28 cellular contexts compared by ENCODE assay signal in the genomic region with DNA sequence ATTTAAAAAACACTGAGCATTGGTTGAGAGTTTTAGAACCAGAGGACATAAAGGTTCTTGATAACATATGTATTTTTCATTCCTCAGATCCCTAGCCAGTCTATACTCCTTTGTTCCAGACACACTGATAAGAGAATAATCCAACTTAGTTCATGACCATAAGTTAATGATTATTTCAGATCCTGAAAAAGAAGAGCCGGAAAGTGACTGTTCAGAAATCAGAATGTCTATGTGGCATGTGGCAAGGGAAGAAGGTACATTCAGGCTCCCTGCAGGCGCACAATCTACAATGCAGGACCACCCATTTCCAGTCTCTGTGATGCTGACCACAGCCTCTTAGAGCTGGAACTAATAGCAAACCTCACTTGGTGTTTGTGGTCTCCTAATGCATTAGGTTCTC.
"Had no signal": no experiment of that assay in that cellular context is flagged by ENCODE, and none has a peak within 500 bp of the region (broad histone marks: within the 10 kb centered on the region; RNA-seq: fewer than 3 reads in every experiment).

No MANE protein-coding gene starts in this region.

- H3K4me3 Mint-ChIP-seq: dendritic cell treated with granulocyte-macrophage colony-stimulating factor and Interleukin-4, amounts not matched to agents 40 ng/mL and 50 ng/mL, for 4 days; effector memory CD8-positive, alpha-beta T cell; endodermal cell; mesothelial cell of epicardium had no signal

- H3K27me3 ChIP-seq: colonic mucosa, esophagus squamous epithelium, gastrocnemius medialis, heart right ventricle, left lung had no signal

- H3K4me3 ChIP-seq: colonic mucosa, esophagus squamous epithelium, gastrocnemius medialis, heart right ventricle, left lung, lower lobe of right lung, mucosa of descending colon had no signal

- H3K36me3 ChIP-seq: colonic mucosa, esophagus squamous epithelium, gastrocnemius medialis, heart right ventricle, left lung, lower lobe of right lung had no signal

- H3K4me1 ChIP-seq: colonic mucosa, esophagus squamous epithelium, gastrocnemius medialis, heart right ventricle, left lung, lower lobe of right lung had no signal

- ATAC-seq: effector memory CD8-positive, alpha-beta T cell; esophagus mucosa; gastrocnemius medialis; heart right ventricle; left colon; left lung; left ventricle myocardium superior; lower lobe of right lung; mucosa of descending colon had no signal

- H3K9me3 ChIP-seq: colonic mucosa, esophagus squamous epithelium, gastrocnemius medialis, lower lobe of right lung, mucosa of descending colon had no signal

- H3K27ac Mint-ChIP-seq: dendritic cell treated with granulocyte-macrophage colony-stimulating factor and Interleukin-4, amounts not matched to agents 40 ng/mL and 50 ng/mL, for 4 days; effector memory CD8-positive, alpha-beta T cell; endodermal cell; mesothelial cell of epicardium had no signal

- FAIRE-seq: endometrium, islet of Langerhans, kidney had no signal

- H3K27me3 Mint-ChIP-seq: dendritic cell treated with granulocyte-macrophage colony-stimulating factor and Interleukin-4, amounts not matched to agents 40 ng/mL and 50 ng/mL, for 4 days; effector memory CD8-positive, alpha-beta T cell had no signal

- DNase-seq: colonic mucosa; cortex of kidney; effector CD8-positive, alpha-beta T cell; effector memory CD8-positive, alpha-beta T cell; endodermal cell; erythroblast; esophagus squamous epithelium; foreskin fibroblast; foreskin melanocyte; gastrocnemius medialis; glutamatergic neuron; head of caudate nucleus; heart right ventricle; hippocampal formation; kidney; kidney glomerular epithelial cell; left colon; left ventricle myocardium superior; lower lobe of right lung; mesenchymal stem cell; mucosa of descending colon had no signal

- H3K27ac ChIP-seq: colonic mucosa, epithelial cell of prostate, esophagus squamous epithelium, gastrocnemius medialis, heart right ventricle, left lung, lower lobe of right lung had no signal
